ENCODE assay signal across 8 cellular contexts in the genomic region with DNA sequence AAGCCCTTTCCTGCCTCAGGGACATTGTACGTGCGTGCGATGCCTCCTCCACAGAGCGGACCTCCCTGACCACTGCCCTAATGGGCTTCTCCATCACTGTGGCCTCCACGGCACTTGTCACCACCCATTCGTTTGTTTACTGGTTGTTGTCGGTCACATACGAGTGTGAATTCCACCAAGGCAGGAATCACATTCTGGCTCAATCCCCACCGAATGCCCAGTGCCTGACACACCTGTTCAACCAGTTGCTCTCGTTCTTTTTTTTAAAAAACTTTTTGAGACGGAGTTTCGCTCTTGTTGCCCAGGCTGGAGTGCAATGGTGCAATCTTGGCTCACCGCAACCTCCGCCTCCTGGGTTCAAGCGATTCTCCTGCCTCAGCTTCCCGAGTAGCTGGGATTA. TPM values are rescaled to one million over a fixed set of nuclear protein-coding genes. Genes with fewer than 3 reads are reported as not detected.
DNase-seq lines count a peak whose midpoint lies in the region; ATAC-seq and TF ChIP-seq lines count a peak whose summit lies in the region.
"Not testable (repeated sequence)": the region's sequence is repeated elsewhere in the genome, so short reads cannot be mapped to it uniquely, and the experiment has no call there.

No MANE protein-coding gene starts in this region.

- not testable (repeated sequence) for BruUV-seq in PC-9 (replicated peaks; lab: Mats Ljungman, UMichigan)

- peak overlapping the region; percentile 57 for H3K4me3 Mint-ChIP-seq in CD8-positive, alpha-beta T cell
- H3K4me3 Mint-ChIP-seq in activated CD4-positive, alpha-beta T cell treated with anti-CD3 and anti-CD28 coated beads, Interleukin-2, amount 10 ng/mL, durations not matched to agents 7 days and 5 days: peak overlapping the region; percentile 89
- peak overlapping the region; percentile 41 for H3K4me3 Mint-ChIP-seq in activated naive CD4-positive, alpha-beta T cell treated with anti-CD3 and anti-CD28 coated beads for 36 hours
- peak overlapping the region; percentile 87 for H3K4me3 Mint-ChIP-seq in central memory CD8-positive, alpha-beta T cell
- H3K4me3 Mint-ChIP-seq in immature natural killer cell: peak overlapping the region; percentile 73 to 97 (median 90)
- H3K4me3 Mint-ChIP-seq in neural crest cell: peak overlapping the region; percentile 92
- peak overlapping the region; percentile 91 for H3K4me3 Mint-ChIP-seq in type B pancreatic cell

- intact Hi-C loops in CD8-positive, alpha-beta T cell (cut with DNase I, micrococcal nuclease); PC-9 (cut with micrococcal nuclease; ENCODE audit: unreplicated experiment); activated naive CD4-positive, alpha-beta T cell treated with anti-CD3 and anti-CD28 coated beads for 36 hours (cut with micrococcal nuclease): not testable (repeated sequence)

- peaks cover 13% of the 10 kb centered on the region for H3K79me2 ChIP-seq in PC-9 (ENCODE audit: low read depth)

- H3K9me3 Mint-ChIP-seq in CD8-positive, alpha-beta T cell; activated CD4-positive, alpha-beta T cell treated with anti-CD3 and anti-CD28 coated beads, Interleukin-2, amount 10 ng/mL, durations not matched to agents 7 days and 5 days; activated naive CD4-positive, alpha-beta T cell treated with anti-CD3 and anti-CD28 coated beads for 36 hours; central memory CD8-positive, alpha-beta T cell; immature natural killer cell; neural crest cell; type B pancreatic cell: not testable (repeated sequence)

- H3K4me1 Mint-ChIP-seq in CD8-positive, alpha-beta T cell (ENCODE audit: low read depth): peaks cover 31% of the 10 kb centered on the region
- peaks cover 36% of the 10 kb centered on the region for H3K4me1 Mint-ChIP-seq in activated CD4-positive, alpha-beta T cell treated with anti-CD3 and anti-CD28 coated beads, Interleukin-2, amount 10 ng/mL, durations not matched to agents 7 days and 5 days
- H3K4me1 Mint-ChIP-seq in activated naive CD4-positive, alpha-beta T cell treated with anti-CD3 and anti-CD28 coated beads for 36 hours (ENCODE audit: low read depth): peaks cover 33% of the 10 kb centered on the region
- peaks cover 19% of the 10 kb centered on the region for H3K4me1 Mint-ChIP-seq in central memory CD8-positive, alpha-beta T cell
- peaks cover 14 to 32% of the 10 kb centered on the region in 2 donors for H3K4me1 Mint-ChIP-seq in immature natural killer cell
- peaks cover 17% of the 10 kb centered on the region for H3K4me1 Mint-ChIP-seq in neural crest cell
- H3K4me1 Mint-ChIP-seq in type B pancreatic cell (ENCODE audit: unreplicated experiment): not testable (repeated sequence)

- H4K20me1 ChIP-seq in PC-9 (ENCODE audit: insufficient read depth): not testable (repeated sequence)

- H3K4me3 ChIP-seq in CD8-positive, alpha-beta T cell (ENCODE audit: low read depth, low read length): not testable (repeated sequence)
- 0 out of 2 replicates have a peak overlapping the region, but pooled peaks have one; percentile 99 for H3K4me3 ChIP-seq in PC-9

- H3K36me3 ChIP-seq in CD8-positive, alpha-beta T cell (ENCODE audit: insufficient read depth, low read length); PC-9 (ENCODE audit: low read depth): not testable (repeated sequence)

- not testable (repeated sequence) for H3K27ac ChIP-seq in CD8-positive, alpha-beta T cell (ENCODE audit: low read depth, low read length); PC-9

- not testable (repeated sequence) for ATAC-seq in CD8-positive, alpha-beta T cell; central memory CD8-positive, alpha-beta T cell (replicated peaks; ENCODE audit: extremely low read depth, poor library complexity, severe bottlenecking)

- H3K4me2 ChIP-seq in PC-9: peak overlapping the region; percentile 97

- peaks cover 11% of the 10 kb centered on the region for H3K36me3 Mint-ChIP-seq in CD8-positive, alpha-beta T cell
- H3K36me3 Mint-ChIP-seq in activated CD4-positive, alpha-beta T cell treated with anti-CD3 and anti-CD28 coated beads, Interleukin-2, amount 10 ng/mL, durations not matched to agents 7 days and 5 days (ENCODE audit: low read depth); activated naive CD4-positive, alpha-beta T cell treated with anti-CD3 and anti-CD28 coated beads for 36 hours (ENCODE audit: low read depth); immature natural killer cell; neural crest cell (ENCODE audit: low read depth); type B pancreatic cell: not testable (repeated sequence)
- H3K36me3 Mint-ChIP-seq in central memory CD8-positive, alpha-beta T cell (ENCODE audit: insufficient read depth): peaks cover 12% of the 10 kb centered on the region

- H3K27me3 ChIP-seq in CD8-positive, alpha-beta T cell (ENCODE audit: insufficient read depth, low read length); PC-9 (ENCODE audit: insufficient read depth, low read depth): not testable (repeated sequence)

- CTCF ChIA-PET in CD8-positive, alpha-beta T cell (lab: Charles Lee): interaction anchor here (1.2 kb wide), 1 partner anchor 49 kb away, joined by 5 read pairs; the partner anchor contains the start of gene CIAO3
- CTCF ChIA-PET in PC-9 (lab: Charles Lee); activated naive CD4-positive, alpha-beta T cell treated with anti-CD3 and anti-CD28 coated beads for 36 hours (lab: Charles Lee): not testable (repeated sequence)
- CTCF ChIA-PET in activated CD4-positive, alpha-beta T cell treated with anti-CD3 and anti-CD28 coated beads, Interleukin-2, amount 10 ng/mL, durations not matched to agents 7 days and 5 days (lab: Charles Lee): interaction anchor here (1.5 kb wide), 1 partner anchor 10 kb away, joined by 3 read pairs; no protein-coding TSS in a partner anchor

- H3K9me3 ChIP-seq in CD8-positive, alpha-beta T cell (ENCODE audit: low read length); PC-9 (ENCODE audit: insufficient read depth, low read depth): not testable (repeated sequence)

- H3K27ac Mint-ChIP-seq in CD8-positive, alpha-beta T cell; activated naive CD4-positive, alpha-beta T cell treated with anti-CD3 and anti-CD28 coated beads for 36 hours; neural crest cell (ENCODE audit: unreplicated experiment): not testable (repeated sequence)
- H3K27ac Mint-ChIP-seq in activated CD4-positive, alpha-beta T cell treated with anti-CD3 and anti-CD28 coated beads, Interleukin-2, amount 10 ng/mL, durations not matched to agents 7 days and 5 days: peak overlapping the region; percentile 76
- peak overlapping the region; percentile 93 for H3K27ac Mint-ChIP-seq in central memory CD8-positive, alpha-beta T cell (ENCODE audit: low read depth)
- H3K27ac Mint-ChIP-seq in immature natural killer cell (peak overlapping the region in 2 of 6 donors; percentile 30 to 62), type B pancreatic cell (peak overlapping the region; percentile 91)

- H3K27me3 Mint-ChIP-seq in CD8-positive, alpha-beta T cell (ENCODE audit: low read depth); activated naive CD4-positive, alpha-beta T cell treated with anti-CD3 and anti-CD28 coated beads for 36 hours (ENCODE audit: low read depth): not testable (repeated sequence)
- H3K27me3 Mint-ChIP-seq in activated CD4-positive, alpha-beta T cell treated with anti-CD3 and anti-CD28 coated beads, Interleukin-2, amount 10 ng/mL, durations not matched to agents 7 days and 5 days: peaks cover 15% of the 10 kb centered on the region
- H3K27me3 Mint-ChIP-seq in central memory CD8-positive, alpha-beta T cell: peaks cover 10% of the 10 kb centered on the region
- H3K27me3 Mint-ChIP-seq in immature natural killer cell (ENCODE audit: low read depth in 3 of 3) (peaks cover 7 to 16% (median 8%) of the 10 kb centered on the region in 3 donors), neural crest cell (ENCODE audit: low read depth) (peaks cover 58% of the 10 kb centered on the region), type B pancreatic cell (peaks cover 33% of the 10 kb centered on the region)

- not testable (repeated sequence) for H3K9me2 ChIP-seq in PC-9 (ENCODE audit: insufficient read depth)

- H2AFZ ChIP-seq in PC-9: not testable (repeated sequence)

- peaks cover 34% of the 10 kb centered on the region for H3K4me1 ChIP-seq in CD8-positive, alpha-beta T cell (ENCODE audit: insufficient read depth, low read length)
- H3K4me1 ChIP-seq in PC-9 (replicated peaks; ENCODE audit: insufficient read depth): peaks cover 18% of the 10 kb centered on the region

- POLR2A ChIA-PET in CD8-positive, alpha-beta T cell (lab: Charles Lee): interaction anchor here (2.7 to 3.3 kb wide), 2 partner anchors 11 to 29 kb away, joined by 12 to 26 read pairs; partner anchors contain the start of genes ANTKMT and STUB1
- POLR2A ChIA-PET in PC-9 (lab: Charles Lee; ENCODE audit: unreplicated experiment): interaction anchor here (0.7 kb wide), 1 partner anchor 306 kb away, joined by 7 read pairs; no protein-coding TSS in a partner anchor
- POLR2A ChIA-PET in activated CD4-positive, alpha-beta T cell treated with anti-CD3 and anti-CD28 coated beads, Interleukin-2, amount 10 ng/mL, durations not matched to agents 7 days and 5 days (lab: Charles Lee): not testable (repeated sequence)

- peaks cover 27% of the 10 kb centered on the region for H3F3A ChIP-seq in PC-9 (ENCODE audit: insufficient read depth, low read depth)

- DNase-seq in CD8-positive, alpha-beta T cell; activated CD4-positive, alpha-beta T cell treated with anti-CD3 and anti-CD28 coated beads, Interleukin-2, amount 10 ng/mL, durations not matched to agents 7 days and 5 days; activated naive CD4-positive, alpha-beta T cell treated with anti-CD3 and anti-CD28 coated beads for 36 hours; central memory CD8-positive, alpha-beta T cell (ENCODE audit: low spot score in 2 of 2); immature natural killer cell; neural crest cell (ENCODE audit: low read depth, low spot score); type B pancreatic cell (ENCODE audit: extremely low spot score, unreplicated experiment): not testable (repeated sequence)
- peak in 1 of 2 experiments; percentile 63 for DNase-seq in PC-9

- not testable (repeated sequence) for TF ChIP-seq CTCF in CD8-positive, alpha-beta T cell (IDR thresholded peaks at IDR 0.05); PC-9 (conservative IDR thresholded peaks at IDR 0.05); neural crest cell (conservative IDR thresholded peaks at IDR 0.05); type B pancreatic cell (conservative IDR thresholded peaks at IDR 0.05)

RNA-seq across cellular contexts. Expression of gene WDR24, which starts 1.0 kb away (rescaled TPM):
- total RNA-seq in CD8-positive, alpha-beta T cell: 10 to 100 TPM; 11.8 to 12.1 TPM
- 23.9 and 33.6 TPM in 2 replicates for total RNA-seq in PC-9 (2021)
- 10 to 100 TPM; 19.3 to 20.0 TPM for total RNA-seq in activated CD4-positive, alpha-beta T cell treated with anti-CD3 and anti-CD28 coated beads, Interleukin-2, amount 10 ng/mL, durations not matched to agents 7 days and 5 days
- total RNA-seq in activated naive CD4-positive, alpha-beta T cell treated with anti-CD3 and anti-CD28 coated beads for 36 hours: 10 to 100 TPM; 17.4 to 17.7 TPM
- polyA plus RNA-seq in immature natural killer cell: 10 to 100 TPM in 1 of 3 donors, 1 to 10 TPM in 2; 4.9 to 15.1 (median 5.2) TPM
- total RNA-seq in neural crest cell: 16.6 and 20.7 TPM in 2 replicates
- total RNA-seq in type B pancreatic cell (ENCODE audit: low replicate concordance): 18.2 and 21.0 TPM in 2 replicates

RNA-seq across cellular contexts. Expression of gene JMJD8, which starts 7.1 kb away (rescaled TPM):
- total RNA-seq in CD8-positive, alpha-beta T cell: 10 to 100 TPM; 15.8 to 18.7 TPM
- total RNA-seq in PC-9 (2021): 57.4 and 61.6 TPM in 2 replicates
- 10 to 100 TPM; 33.8 to 34.3 TPM for total RNA-seq in activated CD4-positive, alpha-beta T cell treated with anti-CD3 and anti-CD28 coated beads, Interleukin-2, amount 10 ng/mL, durations not matched to agents 7 days and 5 days
- total RNA-seq in activated naive CD4-positive, alpha-beta T cell treated with anti-CD3 and anti-CD28 coated beads for 36 hours: 10 to 100 TPM; 18.2 to 20.5 TPM
- 10 to 100 TPM; 38.3 to 63.5 (median 47.4) TPM for polyA plus RNA-seq in immature natural killer cell
- 60.8 and 64.5 TPM in 2 replicates for total RNA-seq in neural crest cell
- 63.3 and 65.2 TPM in 2 replicates for total RNA-seq in type B pancreatic cell (ENCODE audit: low replicate concordance)

RNA-seq across cellular contexts. Expression of gene STUB1, which starts 11.0 kb away (rescaled TPM):
- total RNA-seq in CD8-positive, alpha-beta T cell: 10 to 100 TPM; 40.0 to 50.0 TPM
- 174 and 211 TPM in 2 replicates for total RNA-seq in PC-9 (2021)
- total RNA-seq in activated CD4-positive, alpha-beta T cell treated with anti-CD3 and anti-CD28 coated beads, Interleukin-2, amount 10 ng/mL, durations not matched to agents 7 days and 5 days: 10 to 100 TPM; 68.7 to 69.7 TPM
- total RNA-seq in activated naive CD4-positive, alpha-beta T cell treated with anti-CD3 and anti-CD28 coated beads for 36 hours: 10 to 100 TPM; 40.3 to 44.1 TPM
- polyA plus RNA-seq in immature natural killer cell: 100 to 1,000 TPM; 183 to 225 (median 194) TPM
- 81.5 and 99.3 TPM in 2 replicates for total RNA-seq in neural crest cell
- total RNA-seq in type B pancreatic cell (ENCODE audit: low replicate concordance): 74.7 and 80.3 TPM in 2 replicates

RNA-seq across cellular contexts. Expression of gene FBXL16, which starts 14.4 kb away (rescaled TPM):
- total RNA-seq in CD8-positive, alpha-beta T cell: 1 to 10 TPM; 4.4 to 4.6 TPM
- total RNA-seq in PC-9 (2021) (22.2 and 24.0 TPM in 2 replicates), neural crest cell (2.5 and 3.0 TPM in 2 replicates), type B pancreatic cell (ENCODE audit: low replicate concordance) (3.9 and 4.3 TPM in 2 replicates)
- 10 to 100 TPM; 12.7 to 14.3 TPM for total RNA-seq in activated CD4-positive, alpha-beta T cell treated with anti-CD3 and anti-CD28 coated beads, Interleukin-2, amount 10 ng/mL, durations not matched to agents 7 days and 5 days
- 1 to 10 TPM; 3.7 to 5.7 TPM for total RNA-seq in activated naive CD4-positive, alpha-beta T cell treated with anti-CD3 and anti-CD28 coated beads for 36 hours
- under 1 TPM in 1 of 3 donors, not detected in 2; 0.20 TPM for polyA plus RNA-seq in immature natural killer cell

RNA-seq across cellular contexts. Expression of gene RHBDL1, which starts 15.8 kb away (rescaled TPM):
- 1 to 10 TPM; 3.1 to 4.1 TPM for total RNA-seq in CD8-positive, alpha-beta T cell
- 18.1 and 19.9 TPM in 2 replicates for total RNA-seq in PC-9 (2021)
- 1 to 10 TPM; 1.5 to 1.7 TPM for total RNA-seq in activated CD4-positive, alpha-beta T cell treated with anti-CD3 and anti-CD28 coated beads, Interleukin-2, amount 10 ng/mL, durations not matched to agents 7 days and 5 days
- under 1 TPM; 0.60 to 0.94 TPM for total RNA-seq in activated naive CD4-positive, alpha-beta T cell treated with anti-CD3 and anti-CD28 coated beads for 36 hours
- not detected for polyA plus RNA-seq in immature natural killer cell
- 3.0 and 3.1 TPM in 2 replicates for total RNA-seq in neural crest cell
- total RNA-seq in type B pancreatic cell (ENCODE audit: low replicate concordance): 2.2 and 2.7 TPM in 2 replicates

Comparison
In these comparisons a context has a peak if more than half of its experiments do, and no peak if none do; other contexts are left out.
1. H3K4me3 Mint-ChIP-seq: peak in every context shown above with its lines; median percentile 92 in neural crest cell; 91 in type B pancreatic cell; 90 in immature natural killer cell; 89 in activated CD4-positive, alpha-beta T cell treated with anti-CD3 and anti-CD28 coated beads, Interleukin-2, amount 10 ng/mL, durations not matched to agents 7 days and 5 days; 87 in central memory CD8-positive, alpha-beta T cell; 57 in CD8-positive, alpha-beta T cell; 41 in activated naive CD4-positive, alpha-beta T cell treated with anti-CD3 and anti-CD28 coated beads for 36 hours.